In the genomic region with DNA sequence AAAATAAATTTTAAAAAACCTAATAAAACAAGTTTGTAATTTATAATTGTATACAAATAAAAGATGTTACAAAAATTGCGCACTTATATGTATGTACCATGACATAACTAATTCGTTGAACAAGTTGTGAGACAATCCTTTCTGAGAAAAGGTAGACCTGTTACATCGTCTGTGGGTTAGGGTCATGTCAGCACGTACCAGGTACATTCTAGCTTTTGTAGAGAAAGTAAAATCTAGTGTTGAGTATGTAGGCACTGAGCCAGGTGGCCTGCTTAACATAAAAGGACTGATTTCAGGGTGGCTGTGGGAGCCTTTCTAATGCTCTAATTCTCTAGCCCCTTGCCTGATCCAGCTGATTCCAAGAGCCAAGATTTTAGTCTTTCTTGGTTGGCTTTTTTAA, we compare ENCODE assay signal across 8 cellular contexts. TPM values are rescaled to one million over a fixed set of nuclear protein-coding genes. Genes with fewer than 3 reads are reported as not detected.
DNase-seq lines count a peak whose midpoint lies in the region; ATAC-seq and TF ChIP-seq lines count a peak whose summit lies in the region.

No MANE protein-coding gene starts in this region.

- peak overlapping the region; percentile 75 to 97 for H4K8ac ChIP-seq in IMR-90 (ENCODE audit: low read depth in 2 of 2, low read length in 2 of 2)

- H4K20me1 ChIP-seq in IMR-90 (ENCODE audit: insufficient read depth, low read length), result peaks cover 3% of the 10 kb centered on the region; the same call in 1 of the 2 replicates

- no peak for ATAC-seq in IMR-90 (ENCODE audit: low read depth)
- no peak for ATAC-seq in HG03108 (IDR thresholded peaks at IDR 0.05; ENCODE audit: unreplicated experiment)

- peak overlapping the region; percentile 14; the same call in 1 of the 2 replicates for H4K5ac ChIP-seq in IMR-90 (ENCODE audit: low read depth, low read length)

- TF ChIP-seq CTCF in AG09309 (IDR thresholded peaks at IDR 0.05; ENCODE audit: control insufficient read depth, insufficient read depth, low read depth, low read length, missing control alignments) (no peak), IMR-90 (conservative IDR thresholded peaks at IDR 0.05; ENCODE audit: low read depth, low read length) (no peak), mesothelial cell of epicardium (IDR thresholded peaks at IDR 0.05; ENCODE audit: unreplicated experiment) (no peak)

- no peak overlapping the region for H3K18ac ChIP-seq in IMR-90 (ENCODE audit: low read depth, low read length)

- H3K14ac ChIP-seq in IMR-90 (replicated peaks; ENCODE audit: low read depth, low read length), result peak overlapping the region; percentile 92

- peak overlapping the region; percentile 63 for H3K4me2 ChIP-seq in IMR-90 (ENCODE audit: low read depth, low read length)

- TF ChIP-seq RAD21 in IMR-90 (IDR thresholded peaks at IDR 0.05; ENCODE audit: low read length), result no peak

- no peaks in the 10 kb centered on the region for H3K9me3 ChIP-seq in IMR-90 (ENCODE audit: control insufficient read depth, insufficient read depth, low read length)

- peaks cover 16% of the 10 kb centered on the region for H3K36me3 ChIP-seq in IMR-90 (ENCODE audit: control insufficient read depth, insufficient read depth, low read length)

- H2AK5ac ChIP-seq in IMR-90 (ENCODE audit: low read depth, low read length), result peak overlapping the region; percentile 83

- peak overlapping the region; percentile 84 for H3K9ac ChIP-seq in IMR-90 (ENCODE audit: low read depth, low read length)

- H3K79me1 ChIP-seq in IMR-90 (ENCODE audit: low read depth in 1 of 2, low read length in 2 of 2), result peaks cover 8% of the 10 kb centered on the region in 2 experiments

- in situ Hi-C loops in IMR-90 (cut with MboI; ENCODE audit: low sequenced_read_pairs), result loop anchor here (25.0 kb wide), 1 partner anchor 803 kb away; no protein-coding TSS in a partner anchor

- dilution Hi-C loops in IMR-90 (cut with HindIII; ENCODE audit: low sequenced_read_pairs, unreplicated experiment), result no loop called here

- no peak overlapping the region for H2BK15ac ChIP-seq in IMR-90 (ENCODE audit: low read depth, low read length)

- peak overlapping the region; percentile 92 for H3K4ac ChIP-seq in IMR-90 (ENCODE audit: low read depth, low read length)

- H3K56ac ChIP-seq in IMR-90 (ENCODE audit: extremely low read depth, insufficient read depth, low read length), result peak overlapping the region; percentile 81; the same call in 1 of the 2 replicates

- intact Hi-C loops in IMR-90 (cut with micrococcal nuclease), result loop anchor here (10.0 kb wide), 1 partner anchor 815 kb away; no protein-coding TSS in a partner anchor

- H2BK20ac ChIP-seq in IMR-90 (ENCODE audit: low read depth, low read length), result 0 out of 2 replicates have a peak overlapping the region, but pooled peaks have one; percentile 16

- peak overlapping the region; percentile 72 for H4K91ac ChIP-seq in IMR-90 (ENCODE audit: insufficient read depth, low read depth, low read length)

- peak overlapping the region; percentile 92 for H2BK5ac ChIP-seq in IMR-90 (ENCODE audit: low read depth, low read length, poor library complexity, severe bottlenecking)

- H3K23ac ChIP-seq in IMR-90 (ENCODE audit: low read depth, low read length), result peak overlapping the region; percentile 74

- peaks cover 27% of the 10 kb centered on the region for H3K4me1 Mint-ChIP-seq in mesothelial cell of epicardium

- no TSS peak for BruUV-seq in IMR-90 (replicated peaks; lab: Mats Ljungman, UMichigan)

- CTCF ChIA-PET in IMR-90 (lab: Yijun Ruan, JAX), result interaction anchor here (0.6 to 1.3 kb wide), 2 partner anchors 108 to 228 kb away, joined by 3 to 5 read pairs; a partner anchor contains a TSS

- H2AFZ ChIP-seq in IMR-90 (replicated peaks; ENCODE audit: low read length, poor library complexity), result no peak overlapping the region

- H3K27ac Mint-ChIP-seq in mesothelial cell of epicardium, result peak overlapping the region; percentile 94

- H2BK120ac ChIP-seq in IMR-90 (ENCODE audit: low read depth, low read length), result no peak overlapping the region; the same call in 1 of the 2 replicates

- POLR2A ChIA-PET in IMR-90 (lab: Charles Lee; ENCODE audit: unreplicated experiment), result no interaction called here

- peak overlapping the region; percentile 21 for H2AK9ac ChIP-seq in IMR-90 (replicated peaks; ENCODE audit: low read depth, low read length, poor library complexity)

- peak overlapping the region; percentile 87; the same call in 1 of the 2 replicates for H3K27ac ChIP-seq in IMR-90 (ENCODE audit: insufficient read depth, low read length)

- no peaks in the 10 kb centered on the region for H3K27me3 ChIP-seq in IMR-90 (ENCODE audit: control insufficient read depth, insufficient read depth, low read length)

- H3K27me3 Mint-ChIP-seq in mesothelial cell of epicardium (ENCODE audit: low read depth), result no peaks in the 10 kb centered on the region

- no peaks in the 10 kb centered on the region for H3K9me1 ChIP-seq in IMR-90 (ENCODE audit: insufficient read depth, low read length)

- peaks cover 3% of the 10 kb centered on the region; the same call in 1 of the 2 replicates for H3K4me1 ChIP-seq in IMR-90 (ENCODE audit: control insufficient read depth, insufficient read depth, low read length)

- H3K4me3 ChIP-seq in AG09309 (ENCODE audit: control insufficient read depth, low read depth, low read length) (peak overlapping the region; percentile 77), IMR-90 (ENCODE audit: insufficient read depth, low read depth, low read length) (peak overlapping the region; percentile 66; the same call in 1 of the 2 replicates)

- peak overlapping the region; percentile 97 for H3K4me3 Mint-ChIP-seq in mesothelial cell of epicardium

- no peaks in the 10 kb centered on the region for H3K9me3 Mint-ChIP-seq in mesothelial cell of epicardium

- TF ChIP-seq POLR2A in IMR-90 (IDR thresholded peaks at IDR 0.05; ENCODE audit: low read depth, low read length), result no peak

- peaks cover 11% of the 10 kb centered on the region for H3K36me3 Mint-ChIP-seq in mesothelial cell of epicardium

- DNase-seq in AG09309 (ENCODE audit: low read depth), result no peak
- DNase-seq in IMR-90, result no peak
- DNase-seq in astrocyte of the hippocampus (ENCODE audit: low read depth, low spot score), result peak; percentile 38
- DNase-seq in mesothelial cell of epicardium (ENCODE audit: low spot score in 2 of 2, unreplicated experiment in 2 of 2), result no peak
- DNase-seq in NCI-H1930 (lab: John Stamatoyannopoulos, UW), result no peak
- no peak for DNase-seq in NCI-H2107 treated with DMSO at 0.1 percent for 48 hours (lab: John Stamatoyannopoulos, UW; ENCODE audit: unreplicated experiment)
- no peak for DNase-seq in NCI-H748 treated with DMSO at 0.1 percent for 48 hours (lab: John Stamatoyannopoulos, UW)

- 50% methylated on average over 1 of the region's 4 CpGs; no CpG with 5 or more reads in 1 of the 2 experiments for WGBS in IMR-90 (ENCODE audit: extremely low coverage in 2 of 2, insufficient read length in 1 of 2), 2 experiments

TF ChIP-seq in IMR-90, 13 proteins besides CTCF, POLR2A, EP300 and RAD21:
- TF ChIP-seq NFE2L2 (IDR thresholded peaks at IDR 0.05; ENCODE audit: low read depth, low read length) (no peak), MAZ (IDR thresholded peaks at IDR 0.05; ENCODE audit: borderline replicate concordance, low read depth, low read length) (no peak), RFX5 (IDR thresholded peaks at IDR 0.05; ENCODE audit: low read depth, low read length) (no peak), CHD1 (IDR thresholded peaks at IDR 0.05; ENCODE audit: low read depth, low read length) (no peak), BHLHE40 (IDR thresholded peaks at IDR 0.05; ENCODE audit: low read depth, low read length) (no peak), FOS (IDR thresholded peaks at IDR 0.05; ENCODE audit: low read depth, low read length) (no peak), RCOR1 (IDR thresholded peaks at IDR 0.05; ENCODE audit: insufficient replicate concordance, low read length) (no peak)
- TF ChIP-seq, protein P1, sequence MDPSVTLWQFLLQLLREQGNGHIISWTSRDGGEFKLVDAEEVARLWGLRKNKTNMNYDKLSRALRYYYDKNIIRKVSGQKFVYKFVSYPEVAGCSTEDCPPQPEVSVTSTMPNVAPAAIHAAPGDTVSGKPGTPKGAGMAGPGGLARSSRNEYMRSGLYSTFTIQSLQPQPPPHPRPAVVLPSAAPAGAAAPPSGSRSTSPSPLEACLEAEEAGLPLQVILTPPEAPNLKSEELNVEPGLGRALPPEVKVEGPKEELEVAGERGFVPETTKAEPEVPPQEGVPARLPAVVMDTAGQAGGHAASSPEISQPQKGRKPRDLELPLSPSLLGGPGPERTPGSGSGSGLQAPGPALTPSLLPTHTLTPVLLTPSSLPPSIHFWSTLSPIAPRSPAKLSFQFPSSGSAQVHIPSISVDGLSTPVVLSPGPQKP (IDR thresholded peaks at IDR 0.05; ENCODE audit: borderline replicate concordance, low read depth, low read length), result no peak
- TF ChIP-seq, protein P2, sequence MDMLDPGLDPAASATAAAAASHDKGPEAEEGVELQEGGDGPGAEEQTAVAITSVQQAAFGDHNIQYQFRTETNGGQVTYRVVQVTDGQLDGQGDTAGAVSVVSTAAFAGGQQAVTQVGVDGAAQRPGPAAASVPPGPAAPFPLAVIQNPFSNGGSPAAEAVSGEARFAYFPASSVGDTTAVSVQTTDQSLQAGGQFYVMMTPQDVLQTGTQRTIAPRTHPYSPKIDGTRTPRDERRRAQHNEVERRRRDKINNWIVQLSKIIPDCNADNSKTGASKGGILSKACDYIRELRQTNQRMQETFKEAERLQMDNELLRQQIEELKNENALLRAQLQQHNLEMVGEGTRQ (IDR thresholded peaks at IDR 0.05; ENCODE audit: low read depth, low read length), result no peak

RNA-seq across cellular contexts. Expression of a gene that starts 10.4 kb away (rescaled TPM):
- total RNA-seq in IMR-90 (2012; rRNA removed) (112 and 125 TPM in 2 replicates), mesothelial cell of epicardium (89.2 to 90.6 TPM (median 90.1 TPM) in 3 replicates)
- polyA plus RNA-seq in IMR-90 (2012; rRNA removed), result 31.3 and 43.0 TPM in 2 replicates
- 10.1 and 18.2 TPM in 2 replicates for polyA plus RNA-seq in IMR-90 (2012; cell fraction: cytosol; rRNA removed)
- polyA plus RNA-seq in IMR-90 (2012; cell fraction: nucleus; rRNA removed; ENCODE audit: low replicate concordance), result 3.2 and 12.8 TPM in 2 replicates

RNA-seq across cellular contexts. Expression of a gene that starts 26.0 kb away (rescaled TPM):
- total RNA-seq in IMR-90 (2012; rRNA removed) (not detected in 2 replicates), mesothelial cell of epicardium (not detected in 3 replicates)
- not detected in 2 replicates for polyA plus RNA-seq in IMR-90 (2012; rRNA removed)
- polyA plus RNA-seq in IMR-90 (2012; cell fraction: cytosol; rRNA removed), result not detected in 2 replicates
- not detected in 2 replicates for polyA plus RNA-seq in IMR-90 (2012; cell fraction: nucleus; rRNA removed; ENCODE audit: low replicate concordance)

RNA-seq across cellular contexts. Expression of a gene that starts 39.5 kb away (rescaled TPM):
- 13.3 and 15.3 TPM in 2 replicates for total RNA-seq in IMR-90 (2012; rRNA removed)
- polyA plus RNA-seq in IMR-90 (2012; rRNA removed), result 39.2 and 39.8 TPM in 2 replicates
- 28.5 and 36.8 TPM in 2 replicates for polyA plus RNA-seq in IMR-90 (2012; cell fraction: cytosol; rRNA removed)
- polyA plus RNA-seq in IMR-90 (2012; cell fraction: nucleus; rRNA removed; ENCODE audit: low replicate concordance), result 17.9 and 22.1 TPM in 2 replicates
- total RNA-seq in mesothelial cell of epicardium, result 61.0 to 64.4 TPM (median 61.6 TPM) in 3 replicates
